In genomic region chr10:31947144-31947926, GRCh38 we compare ENCODE assay signal across 8 cellular contexts. TPM values are rescaled to one million over a fixed set of nuclear protein-coding genes. Genes with fewer than 3 reads are reported as not detected.
DNase-seq lines count a peak whose midpoint lies in the region; ATAC-seq and TF ChIP-seq lines count a peak whose summit lies in the region.
"Had no signal": no experiment of that assay in that cellular context is flagged by ENCODE, and none has a peak within 500 bp of the region (broad histone marks: within the 10 kb centered on the region; RNA-seq: fewer than 3 reads in every experiment).

No MANE protein-coding gene starts in this region.

- H2AFZ ChIP-seq in osteoblast (ENCODE audit: low read length) = peak overlapping the region; percentile 64

- peak; percentile 86 for ATAC-seq in Panc1
- no peak for ATAC-seq in GM18873 (IDR thresholded peaks at IDR 0.05; ENCODE audit: low FRiP score, unreplicated experiment)
- no peak for ATAC-seq in T-helper 17 cell

- peaks cover 37% of the 10 kb centered on the region for H3K4me1 ChIP-seq in Panc1 (ENCODE audit: control insufficient read depth, insufficient read depth, low read length)
- H3K4me1 ChIP-seq in esophagus muscularis mucosa = peaks cover 4 to 37% (median 35%) of the 10 kb centered on the region in 4 donors
- H3K4me1 ChIP-seq in osteoblast (ENCODE audit: insufficient read depth, low read length) = peaks cover 23% of the 10 kb centered on the region

- H3K27ac ChIP-seq in Panc1 (ENCODE audit: low read length) (peak overlapping the region; percentile 97), esophagus muscularis mucosa (replicated peaks in 1 of 4) (peak overlapping the region; percentile 65 to 76 (median 72)), osteoblast (ENCODE audit: low read depth, low read length) (peak overlapping the region; percentile 26)

- intact Hi-C loops in Panc1 (cut with micrococcal nuclease; ENCODE audit: unreplicated experiment) = loop anchor here (5.0 kb wide), 1 partner anchor 85 kb away; no protein-coding TSS in a partner anchor
- intact Hi-C loops in esophagus muscularis mucosa (cut with DNase I) = loop anchor here (2.0 kb wide), 1 partner anchor 85 kb away; no protein-coding TSS in a partner anchor

- no peak overlapping the region for H3K4me3 Mint-ChIP-seq in T-helper 17 cell
- H3K4me3 Mint-ChIP-seq: activated B cell treated with CpG ODN at 0.5 μM for 24 hours had no signal

- no peak overlapping the region for H3K27ac Mint-ChIP-seq in T-helper 17 cell
- H3K27ac Mint-ChIP-seq: activated B cell treated with CpG ODN at 0.5 μM for 24 hours had no signal

- POLR2A ChIA-PET in Panc1 (lab: Charles Lee) = no interaction called here

- no peaks in the 10 kb centered on the region for H3K4me1 Mint-ChIP-seq in T-helper 17 cell

- no peaks in the 10 kb centered on the region for H3K9me3 ChIP-seq in Panc1 (ENCODE audit: control insufficient read depth, insufficient read depth, low read depth, low read length)
- no peaks in the 10 kb centered on the region for H3K9me3 ChIP-seq in esophagus muscularis mucosa
- no peaks in the 10 kb centered on the region for H3K9me3 ChIP-seq in osteoblast (ENCODE audit: low read depth, low read length)
- H3K9me3 ChIP-seq in T-helper 17 cell (ENCODE audit: control insufficient read depth, low read length, poor library complexity, severe bottlenecking) = no peaks in the 10 kb centered on the region

- in situ Hi-C loops in Panc1 (cut with HindIII; ENCODE audit: low pct_unique_long_range_greater_than_20kb, low sequenced_read_pairs) = no loop called here

- H3K4me3 ChIP-seq in HFF-Myc (replicated peaks; ENCODE audit: low read depth, low read length) = no peak overlapping the region
- H3K4me3 ChIP-seq in Panc1 (ENCODE audit: low read depth in 2 of 2, low read length in 2 of 2) = peak overlapping the region in 1 of 2 experiments; percentile 29; a peak in 1 of 4 replicates
- peak overlapping the region; percentile 7 to 39 (median 22) for H3K4me3 ChIP-seq in esophagus muscularis mucosa
- H3K4me3 ChIP-seq in osteoblast (ENCODE audit: insufficient read depth, low read length) = peak overlapping the region; percentile 42

- DNase-seq in HFF-Myc (ENCODE audit: extremely low read depth, low read depth) = peak; percentile 94
- DNase-seq in Panc1 (ENCODE audit: low read depth, low spot score) = no peak
- DNase-seq in esophagus muscularis mucosa (ENCODE audit: extremely low spot score) = no peak
- DNase-seq in osteoblast (ENCODE audit: insufficient read length, low spot score, missing footprints) = peak; percentile 92
- no peak for DNase-seq in T-helper 17 cell
- no peak for DNase-seq in OCI-M2 (lab: John Stamatoyannopoulos, UW; ENCODE audit: unreplicated experiment)
- DNase-seq: activated B cell treated with CpG ODN at 0.5 μM for 24 hours had no signal

- TF ChIP-seq POLR2A in esophagus muscularis mucosa (IDR thresholded peaks at IDR 0.05; ENCODE audit: low read depth) = no peak

- no peaks in the 10 kb centered on the region for H3K36me3 ChIP-seq in Panc1 (ENCODE audit: control insufficient read depth, insufficient read depth, low read length)
- H3K36me3 ChIP-seq in esophagus muscularis mucosa = no peaks in the 10 kb centered on the region
- no peaks in the 10 kb centered on the region for H3K36me3 ChIP-seq in osteoblast (ENCODE audit: insufficient read depth, low read length)

- peaks cover 5% of the 10 kb centered on the region for H3K27me3 Mint-ChIP-seq in T-helper 17 cell
- H3K27me3 Mint-ChIP-seq: activated B cell treated with CpG ODN at 0.5 μM for 24 hours had no signal

- H3K27me3 ChIP-seq in Panc1 (ENCODE audit: control insufficient read depth, insufficient read depth, low read length) (no peaks in the 10 kb centered on the region), esophagus muscularis mucosa (no peaks in the 10 kb centered on the region), osteoblast (ENCODE audit: insufficient read depth, low read length) (no peaks in the 10 kb centered on the region)

- no peaks in the 10 kb centered on the region for H3K79me2 ChIP-seq in osteoblast (ENCODE audit: insufficient read depth, low read length)

- no peaks in the 10 kb centered on the region for H4K20me1 ChIP-seq in osteoblast (ENCODE audit: insufficient read depth, low read length)

- 39% methylated on average over 7 of the region's 7 CpGs for WGBS in esophagus muscularis mucosa

- BruUV-seq in Panc1 (replicated peaks; lab: Mats Ljungman, UMichigan) = no TSS peak

- H3K4me2 ChIP-seq in osteoblast (ENCODE audit: insufficient read depth, low read length) = peak overlapping the region; percentile 76

- H3K36me3 Mint-ChIP-seq in T-helper 17 cell (ENCODE audit: low read depth) = no peaks in the 10 kb centered on the region

- peak; percentile 27 for TF ChIP-seq CTCF in HFF-Myc (IDR thresholded peaks at IDR 0.05; ENCODE audit: low read depth, low read length, missing control alignments)
- peak; percentile 63 for TF ChIP-seq CTCF in Panc1 (IDR thresholded peaks at IDR 0.05)
- TF ChIP-seq CTCF in esophagus muscularis mucosa (IDR thresholded peaks at IDR 0.05) = peak; percentile 54 to 63 (median 55)
- TF ChIP-seq CTCF in osteoblast (IDR thresholded peaks at IDR 0.05; ENCODE audit: extremely low read depth, low read depth, low read length) = peak; percentile 44

- CTCF ChIA-PET in Panc1 (lab: Charles Lee) = interaction anchor here (1.7 kb wide), 1 partner anchor 85 kb away, joined by 13 read pairs; no protein-coding TSS in a partner anchor

- no peak for TF ChIP-seq EP300 in esophagus muscularis mucosa (IDR thresholded peaks at IDR 0.05)

RNA-seq across cellular contexts. Expression of gene ARHGAP12, which starts 18.7 kb away (rescaled TPM):
- total RNA-seq in Panc1 (2021; ENCODE audit: unreplicated experiment) (22.9 TPM), esophagus muscularis mucosa (10 to 100 TPM; 25.6 to 48.2 (median 35.8) TPM), osteoblast (68.4 and 76.0 TPM in 2 replicates), T-helper 17 cell (10 to 100 TPM; 22.6 to 28.2 TPM)
- polyA plus RNA-seq in Panc1 (2012; ENCODE audit: insufficient read length) = 12.0 TPM

Comparison
In these comparisons a context has a peak if more than half of its experiments do, and no peak if none do; other contexts are left out.
1. DNase-seq: peak in HFF-Myc (single experiment) and osteoblast (single experiment); none in Panc1 (single experiment), esophagus muscularis mucosa (single experiment), T-helper 17 cell (0 of 3) and OCI-M2 (single experiment).
2. H3K27ac ChIP-seq: peak in every context shown above with its lines; median percentile 97 in Panc1; 72 in esophagus muscularis mucosa; 26 in osteoblast.
3. Peak in every context shown above with its lines, with median percentiles within 50 percentile points of each other: CTCF ChIP-seq.